1 cellular context compared by ENCODE assay signal in the genomic region with DNA sequence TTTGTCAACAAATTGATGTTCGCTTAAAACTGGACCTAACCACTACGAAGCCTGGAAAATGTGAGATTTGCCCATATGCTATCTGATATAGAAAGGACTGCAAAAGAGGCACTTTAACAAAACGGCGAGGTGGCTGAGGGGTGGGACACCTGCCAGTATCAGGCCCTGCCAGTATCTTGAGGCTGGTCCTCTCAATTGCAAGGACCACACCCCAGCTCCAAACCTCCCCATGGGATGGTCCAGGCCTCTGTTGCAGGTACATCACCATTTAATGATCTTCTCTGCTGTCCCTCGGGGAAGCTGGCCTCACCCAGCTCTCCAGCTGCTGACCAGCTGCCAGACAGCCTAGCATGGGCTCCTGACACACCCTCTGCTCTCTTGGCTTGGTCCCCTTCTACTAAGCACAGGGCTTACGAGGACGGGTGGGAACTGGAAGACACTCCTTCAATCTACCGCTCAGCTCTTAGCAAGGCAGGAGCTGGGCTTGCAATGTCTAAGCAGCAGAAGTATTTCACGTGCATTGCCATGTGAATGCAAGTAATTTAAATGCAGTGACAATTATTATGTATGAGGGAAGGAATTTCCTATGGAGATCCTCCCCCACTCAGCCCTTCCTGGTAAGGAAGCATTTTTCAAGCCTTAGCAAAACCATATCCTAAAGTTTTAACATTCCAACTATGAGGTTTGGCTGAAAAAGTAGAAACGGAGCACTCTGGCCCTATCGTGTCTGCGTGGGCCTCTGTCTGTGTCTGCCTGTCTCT.
TF ChIP-seq lines count a peak whose summit lies in the region.

No MANE protein-coding gene starts in this region.

TF ChIP-seq in endothelial cell of umbilical vein, 7 proteins besides CTCF, POLR2A, EP300 and RAD21:
- TF ChIP-seq GATA2 (IDR thresholded peaks at IDR 0.05; ENCODE audit: insufficient read depth, insufficient read length, low read depth, low read length) (no peak), JUN (IDR thresholded peaks at IDR 0.05; ENCODE audit: borderline replicate concordance, insufficient read depth, insufficient read length, low read depth) (peak; percentile 52), POLR2AphosphoS5 (IDR thresholded peaks at IDR 0.05; ENCODE audit: insufficient read depth, low read depth, low read length) (no peak), MYC (IDR thresholded peaks at IDR 0.05; ENCODE audit: low read depth, low read length) (no peak), FOS (IDR thresholded peaks at IDR 0.05; ENCODE audit: borderline replicate concordance, insufficient read depth, low read length) (no peak)
